18 cellular contexts compared by ENCODE assay signal in genomic region chr1:229095325-229095724, GRCh38.
"Had no signal": no experiment of that assay in that cellular context is flagged by ENCODE, and none has a peak within 500 bp of the region (broad histone marks: within the 10 kb centered on the region; RNA-seq: fewer than 3 reads in every experiment).

No MANE protein-coding gene starts in this region.

- H3K9me3 Mint-ChIP-seq: activated CD4-positive, alpha-beta T cell treated with anti-CD3 and anti-CD28 coated beads, Interleukin-2, amount 10 ng/mL, durations not matched to agents 7 days and 5 days; activated naive CD8-positive, alpha-beta T cell treated with anti-CD3 and anti-CD28 coated beads, Interleukin-2, amount 50 U/mL, for 24 hours; activated T-helper 2 cell treated with anti-CD3 and anti-CD28 coated beads, Interferon-gamma antibody, Interleukin-2, Interleukin-4, amounts not matched to agents 10 μg/mL and 5 μg/mL and 100 μg/mL, durations not matched to agents 14 hours and 24 hours and 36 hours; central memory CD8-positive, alpha-beta T cell; stimulated activated naive CD8-positive, alpha-beta T cell treated with anti-CD3 and anti-CD28 coated beads, Interleukin-15, amount 100 ng/mL, for 72 hours had no signal

- H3K36me3 Mint-ChIP-seq: brain had no signal

- H3K4me3 ChIP-seq: colonic mucosa, prostate gland, right atrium auricular region, suprapubic skin had no signal

- H3K4me3 Mint-ChIP-seq: activated CD4-positive, alpha-beta T cell treated with anti-CD3 and anti-CD28 coated beads, Interleukin-2, amount 10 ng/mL, durations not matched to agents 7 days and 5 days; activated CD8-positive, alpha-beta T cell treated with anti-CD3 and anti-CD28 coated beads, Interleukin-2, amount 10 ng/mL, durations not matched to agents 7 days and 5 days; activated naive CD8-positive, alpha-beta T cell treated with anti-CD3 and anti-CD28 coated beads, Interleukin-2, amount 50 U/mL, for 24 hours; activated T-cell treated with anti-CD3 and anti-CD28 coated beads, Interleukin-2, amount 50 U/mL, for 24 hours; brain; central memory CD8-positive, alpha-beta T cell; stimulated activated naive CD8-positive, alpha-beta T cell treated with anti-CD3 and anti-CD28 coated beads, Interleukin-15, amount 100 ng/mL, for 72 hours had no signal

- DNase-seq: activated CD4-positive, alpha-beta T cell treated with anti-CD3 and anti-CD28 coated beads, Interleukin-2, amount 10 ng/mL, durations not matched to agents 7 days and 5 days; activated CD8-positive, alpha-beta T cell treated with anti-CD3 and anti-CD28 coated beads, Interleukin-2, amount 10 ng/mL, durations not matched to agents 7 days and 5 days; activated naive CD4-positive, alpha-beta T cell treated with Interleukin-2 at 50 U/mL for 16 hours; activated naive CD8-positive, alpha-beta T cell treated with anti-CD3 and anti-CD28 coated beads, Interleukin-2, amount 50 U/mL, for 24 hours; activated T-cell treated with anti-CD3 and anti-CD28 coated beads, Interleukin-2, amount 50 U/mL, for 24 hours; anterior cingulate cortex; colonic mucosa; stimulated activated CD4-positive, alpha-beta T cell treated with anti-CD3 and anti-CD28 coated beads, Interleukin-15, amount 100 ng/mL, for 24 hours; stimulated activated CD4-positive, alpha-beta T cell treated with anti-CD3 and anti-CD28 coated beads, Interleukin-4, amount 100 ng/mL, for 1 hour; stimulated activated naive CD8-positive, alpha-beta T cell treated with anti-CD3 and anti-CD28 coated beads, Interleukin-15, amount 100 ng/mL, for 72 hours; T-helper 1 cell; T-helper 9 cell had no signal

- H3K4me1 ChIP-seq: right atrium auricular region had no signal

- H3K27ac ChIP-seq: colonic mucosa, right atrium auricular region, suprapubic skin had no signal

- H3K36me3 ChIP-seq: colonic mucosa, prostate gland, right atrium auricular region, suprapubic skin had no signal

- H3K27ac Mint-ChIP-seq: activated CD4-positive, alpha-beta T cell treated with anti-CD3 and anti-CD28 coated beads, Interleukin-2, amount 10 ng/mL, durations not matched to agents 7 days and 5 days; activated CD8-positive, alpha-beta T cell treated with anti-CD3 and anti-CD28 coated beads, Interleukin-2, amount 10 ng/mL, durations not matched to agents 7 days and 5 days; activated naive CD8-positive, alpha-beta T cell treated with anti-CD3 and anti-CD28 coated beads, Interleukin-2, amount 50 U/mL, for 24 hours; activated T-cell treated with anti-CD3 and anti-CD28 coated beads, Interleukin-2, amount 50 U/mL, for 24 hours; activated T-helper 2 cell treated with anti-CD3 and anti-CD28 coated beads, Interferon-gamma antibody, Interleukin-2, Interleukin-4, amounts not matched to agents 10 μg/mL and 5 μg/mL and 100 μg/mL, durations not matched to agents 14 hours and 24 hours and 36 hours; brain; stimulated activated naive CD8-positive, alpha-beta T cell treated with anti-CD3 and anti-CD28 coated beads, Interleukin-15, amount 100 ng/mL, for 72 hours had no signal

- H3K27me3 ChIP-seq: colonic mucosa, right atrium auricular region, suprapubic skin had no signal

- H3K9me3 ChIP-seq: colonic mucosa, prostate gland, suprapubic skin had no signal

- H3K27me3 Mint-ChIP-seq: activated CD4-positive, alpha-beta T cell treated with anti-CD3 and anti-CD28 coated beads, Interleukin-2, amount 10 ng/mL, durations not matched to agents 7 days and 5 days; activated naive CD8-positive, alpha-beta T cell treated with anti-CD3 and anti-CD28 coated beads, Interleukin-2, amount 50 U/mL, for 24 hours; activated T-cell treated with anti-CD3 and anti-CD28 coated beads, Interleukin-2, amount 50 U/mL, for 24 hours; central memory CD8-positive, alpha-beta T cell; stimulated activated naive CD8-positive, alpha-beta T cell treated with anti-CD3 and anti-CD28 coated beads, Interleukin-15, amount 100 ng/mL, for 72 hours had no signal
